ENCODE assay signal across 20 cellular contexts in genomic region chr11:119976805-119977583, GRCh38.
"Had no signal": no experiment of that assay in that cellular context is flagged by ENCODE, and none has a peak within 500 bp of the region (broad histone marks: within the 10 kb centered on the region; RNA-seq: fewer than 3 reads in every experiment).

No MANE protein-coding gene starts in this region.

- H3K4me1 Mint-ChIP-seq: stimulated activated memory B cell treated with anti-CD40 and anti-IgM and Interleukin-4, amounts not matched to agents 10 μg/mL and 1 μg/mL and 100 μg/mL, for 72 hours had no signal

- H3K9me3 Mint-ChIP-seq: activated T-cell treated with anti-CD3 and anti-CD28 coated beads, Interleukin-2, amount 50 U/mL, for 72 hours; stimulated activated memory B cell treated with anti-CD40 and anti-IgM and Interleukin-4, amounts not matched to agents 10 μg/mL and 1 μg/mL and 100 μg/mL, for 72 hours had no signal

- H3K4me3 ChIP-seq: ascending aorta, lower lobe of right lung, ovary, spleen, thyroid gland had no signal

- H3K36me3 ChIP-seq: ascending aorta, lower lobe of right lung, ovary, spleen, thyroid gland, WERI-Rb-1 had no signal

- H3K4me3 Mint-ChIP-seq: activated T-cell treated with anti-CD3 and anti-CD28 coated beads, Interleukin-2, amount 50 U/mL, for 72 hours; effector memory CD8-positive, alpha-beta T cell; nephron; stimulated activated memory B cell treated with anti-CD40 and anti-IgM and Interleukin-4, amounts not matched to agents 10 μg/mL and 1 μg/mL and 100 μg/mL, for 72 hours had no signal

- H3K4me1 ChIP-seq: ascending aorta, lower lobe of right lung, spleen, thyroid gland had no signal

- H3K27ac Mint-ChIP-seq: activated T-cell treated with anti-CD3 and anti-CD28 coated beads, Interleukin-2, amount 50 U/mL, for 72 hours; effector memory CD8-positive, alpha-beta T cell; stimulated activated memory B cell treated with anti-CD40 and anti-IgM and Interleukin-4, amounts not matched to agents 10 μg/mL and 1 μg/mL and 100 μg/mL, for 72 hours had no signal

- H3K36me3 Mint-ChIP-seq: stimulated activated memory B cell treated with anti-CD40 and anti-IgM and Interleukin-4, amounts not matched to agents 10 μg/mL and 1 μg/mL and 100 μg/mL, for 72 hours had no signal

- H3K9me3 ChIP-seq: ascending aorta, lower lobe of right lung, ovary, thyroid gland had no signal

- DNase-seq: activated CD4-positive, alpha-beta T cell treated with anti-CD3 and anti-CD28 coated beads for 1 hour; activated CD4-positive, alpha-beta T cell treated with anti-CD3 and anti-CD28 coated beads, Interleukin-2, amount 50 U/mL, for 4 hours; activated effector memory CD4-positive, alpha-beta T cell treated with anti-CD3 and anti-CD28 coated beads, Interleukin-2, amount 50 U/mL, for 16 hours; activated naive CD4-positive, alpha-beta T cell treated with anti-CD3 and anti-CD28 coated beads, Interleukin-2, amount 50 U/mL, for 16 hours; activated T-cell treated with anti-CD3 and anti-CD28 coated beads, Interleukin-2, amount 50 U/mL, for 72 hours; dermis blood vessel endothelial cell; effector memory CD8-positive, alpha-beta T cell; foreskin fibroblast; islet precursor cell; lower lobe of right lung; ovary; spleen; stimulated activated CD4-positive, alpha-beta T cell treated with anti-CD3 and anti-CD28 coated beads, Interleukin-4, amount 100 ng/mL, for 4 hours; SW 1271; T-helper 2 cell; thyroid gland; WERI-Rb-1 had no signal

- H3K27ac ChIP-seq: ascending aorta, lower lobe of right lung, ovary, spleen, thyroid gland had no signal

- H3K27me3 ChIP-seq: ascending aorta, ovary, thyroid gland had no signal
